ENCODE assay signal across 8 cellular contexts in the genomic region with DNA sequence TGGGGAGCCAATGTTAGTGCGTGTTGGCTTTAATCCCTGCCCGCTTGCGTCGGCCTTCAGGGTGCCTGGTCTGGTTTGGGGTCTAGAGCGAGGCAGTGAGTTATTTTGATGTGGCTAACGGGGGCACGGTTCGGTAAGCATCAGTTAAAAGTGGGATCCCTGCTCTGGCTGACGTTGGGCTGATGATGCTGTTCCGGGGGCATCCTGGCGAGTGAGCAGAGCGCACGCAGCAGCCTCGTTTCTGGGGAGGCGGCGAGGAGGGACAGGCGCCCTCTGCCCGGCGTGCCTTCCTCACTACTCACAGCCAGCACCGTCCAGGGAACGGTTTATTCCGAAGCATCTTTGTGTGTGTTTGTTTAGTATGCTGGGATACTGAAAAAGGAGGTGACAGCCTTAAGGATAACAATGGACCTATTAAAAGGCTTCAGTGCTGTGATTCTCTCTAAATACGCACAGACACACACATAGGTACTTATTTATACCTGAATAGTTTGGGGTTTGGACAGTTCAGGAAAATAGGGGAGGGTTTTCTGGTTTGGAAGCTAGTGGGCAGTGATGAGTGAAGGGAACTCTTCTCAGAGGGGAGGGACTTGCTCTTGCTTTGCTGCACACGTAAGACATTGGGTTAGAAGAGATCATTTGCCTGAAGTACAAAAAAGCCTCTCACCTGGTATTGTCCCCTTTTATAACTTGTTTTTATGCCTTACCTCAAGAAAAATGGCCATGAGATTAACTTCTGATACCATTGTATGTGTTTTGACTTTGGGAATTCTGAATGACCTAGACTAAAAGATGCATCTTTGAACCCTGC. TPM values are rescaled to one million over a fixed set of nuclear protein-coding genes. Genes with fewer than 3 reads are reported as not detected.
A peak's percentile ranks its signal among the peaks of the same experiment; 100 is the strongest.
DNase-seq lines count a peak whose midpoint lies in the region; ATAC-seq and TF ChIP-seq lines count a peak whose summit lies in the region.

No MANE protein-coding gene starts in this region.

- H3K4me1 ChIP-seq in osteoblast (ENCODE audit: insufficient read depth, low read length) = peaks cover 62% of the 10 kb centered on the region

- H4K20me1 ChIP-seq in osteoblast (ENCODE audit: insufficient read depth, low read length) = peaks cover 57% of the 10 kb centered on the region

- peaks cover 26% of the 10 kb centered on the region for H3K36me3 ChIP-seq in osteoblast (ENCODE audit: insufficient read depth, low read length)

- H3K9me3 ChIP-seq in osteoblast (ENCODE audit: low read depth, low read length) = no peaks in the 10 kb centered on the region

- peak; percentile 32 for ATAC-seq in GM21619 (IDR thresholded peaks at IDR 0.05; ENCODE audit: unreplicated experiment)

- peak overlapping the region; percentile 94 for H3K27ac ChIP-seq in osteoblast (ENCODE audit: low read depth, low read length)

- TF ChIP-seq CTCF in glutamatergic neuron (IDR thresholded peaks at IDR 0.05; ENCODE audit: partially characterized antibody, unreplicated experiment) = peak; percentile 12
- peak; percentile 49 for TF ChIP-seq CTCF in osteoblast (IDR thresholded peaks at IDR 0.05; ENCODE audit: extremely low read depth, low read depth, low read length)

- H3K4me1 Mint-ChIP-seq in glutamatergic neuron (ENCODE audit: low read depth, unreplicated experiment) = peaks cover 21% of the 10 kb centered on the region

- H3K27me3 Mint-ChIP-seq in glutamatergic neuron (ENCODE audit: unreplicated experiment) = peaks cover 16% of the 10 kb centered on the region

- DNase-seq in G401 (ENCODE audit: low spot score) (peak; percentile 81), M059J (ENCODE audit: low read depth) (peak; percentile 86), glutamatergic neuron (peak; percentile 60), osteoblast (ENCODE audit: insufficient read length, low spot score, missing footprints) (peak; percentile 85), GF-D8 (lab: John Stamatoyannopoulos, UW) (no peak), COR-L47 (lab: John Stamatoyannopoulos, UW) (no peak)
- DNase-seq in activated naive CD4-positive, alpha-beta T cell treated with anti-CD3 and anti-CD28 coated beads, Interleukin-2, amount 50 U/mL, for 16 hours = peak; percentile 17

- no peak overlapping the region for H2AFZ ChIP-seq in osteoblast (ENCODE audit: low read length)

- peak overlapping the region; percentile 99 for H3K4me3 Mint-ChIP-seq in glutamatergic neuron (ENCODE audit: unreplicated experiment)

- peaks cover 13% of the 10 kb centered on the region for H3K9me3 Mint-ChIP-seq in glutamatergic neuron (ENCODE audit: unreplicated experiment)

- no peaks in the 10 kb centered on the region for H3K27me3 ChIP-seq in osteoblast (ENCODE audit: insufficient read depth, low read length)

- in situ Hi-C loops in G401 (cut with HindIII; ENCODE audit: low sequenced_read_pairs) = no loop called here

- H3K4me2 ChIP-seq in osteoblast (ENCODE audit: insufficient read depth, low read length) = peak overlapping the region; percentile 84

- no peaks in the 10 kb centered on the region for H3K36me3 Mint-ChIP-seq in glutamatergic neuron (ENCODE audit: unreplicated experiment)

- H3K79me2 ChIP-seq in osteoblast (ENCODE audit: insufficient read depth, low read length) = peaks cover 92% of the 10 kb centered on the region

- peak overlapping the region; percentile 96 for H3K4me3 ChIP-seq in osteoblast (ENCODE audit: insufficient read depth, low read length)

- peak overlapping the region; percentile 71 for H3K27ac Mint-ChIP-seq in glutamatergic neuron (ENCODE audit: unreplicated experiment)

RNA-seq across cellular contexts. Expression of gene CRIM1, which starts 2.1 kb away (rescaled TPM):
- total RNA-seq in G401 (2014; rRNA removed; shearing (Covaris generic)) = 32.1 and 43.4 TPM in 2 replicates
- total RNA-seq in M059J (2014; rRNA removed; shearing (Covaris generic)) = 98.2 and 186 TPM in 2 replicates
- total RNA-seq in glutamatergic neuron (ENCODE audit: unreplicated experiment) (35.7 TPM), osteoblast (321 and 362 TPM in 2 replicates)

Comparison
In these comparisons a context has a peak if more than half of its experiments do, and no peak if none do; other contexts are left out.
1. DNase-seq: peak in G401 (single experiment), M059J (single experiment), activated naive CD4-positive, alpha-beta T cell treated with anti-CD3 and anti-CD28 coated beads, Interleukin-2, amount 50 U/mL, for 16 hours (single experiment), glutamatergic neuron (single experiment) and osteoblast (single experiment); none in GF-D8 (single experiment) and COR-L47 (single experiment).